17 cellular contexts compared by ENCODE assay signal in genomic region chr6:63705707-63706106, GRCh38.
DNase-seq lines count a peak whose midpoint lies in the region; ATAC-seq lines count a peak whose summit lies in the region.
"Had no signal": no experiment of that assay in that cellular context is flagged by ENCODE, and none has a peak within 500 bp of the region (broad histone marks: within the 10 kb centered on the region; RNA-seq: fewer than 3 reads in every experiment).

No MANE protein-coding gene starts in this region.

- no peaks in the 10 kb centered on the region for H3K9me3 Mint-ChIP-seq in activated CD4-positive, alpha-beta T cell treated with anti-CD3 and anti-CD28 coated beads for 36 hours (ENCODE audit: low read depth)
- no peaks in the 10 kb centered on the region for H3K9me3 Mint-ChIP-seq in activated naive CD8-positive, alpha-beta T cell treated with anti-CD3 and anti-CD28 coated beads for 36 hours
- no peaks in the 10 kb centered on the region for H3K9me3 Mint-ChIP-seq in activated naive CD8-positive, alpha-beta T cell treated with anti-CD3 and anti-CD28 coated beads, Interleukin-2, amount 50 U/mL, for 24 hours
- no peaks in the 10 kb centered on the region for H3K9me3 Mint-ChIP-seq in immature natural killer cell
- H3K9me3 Mint-ChIP-seq: IgD-negative memory B cell had no signal

- H3K36me3 Mint-ChIP-seq in activated CD4-positive, alpha-beta T cell treated with anti-CD3 and anti-CD28 coated beads for 36 hours (ENCODE audit: low read depth), result peaks cover 45% of the 10 kb centered on the region
- H3K36me3 Mint-ChIP-seq in activated naive CD8-positive, alpha-beta T cell treated with anti-CD3 and anti-CD28 coated beads for 36 hours, result peaks cover 38% of the 10 kb centered on the region
- H3K36me3 Mint-ChIP-seq in activated naive CD8-positive, alpha-beta T cell treated with anti-CD3 and anti-CD28 coated beads, Interleukin-2, amount 50 U/mL, for 24 hours (ENCODE audit: low read depth), result peaks cover 48% of the 10 kb centered on the region
- H3K36me3 Mint-ChIP-seq in immature natural killer cell, result peaks cover 18 to 52% (median 24%) of the 10 kb centered on the region in 3 donors

- no peaks in the 10 kb centered on the region for H3K27me3 Mint-ChIP-seq in activated CD4-positive, alpha-beta T cell treated with anti-CD3 and anti-CD28 coated beads for 36 hours
- H3K27me3 Mint-ChIP-seq in activated naive CD8-positive, alpha-beta T cell treated with anti-CD3 and anti-CD28 coated beads for 36 hours, result no peaks in the 10 kb centered on the region
- no peaks in the 10 kb centered on the region for H3K27me3 Mint-ChIP-seq in activated naive CD8-positive, alpha-beta T cell treated with anti-CD3 and anti-CD28 coated beads, Interleukin-2, amount 50 U/mL, for 24 hours
- no peaks in the 10 kb centered on the region for H3K27me3 Mint-ChIP-seq in immature natural killer cell (ENCODE audit: low read depth in 3 of 3)
- H3K27me3 Mint-ChIP-seq: IgD-negative memory B cell had no signal

- H3K4me3 Mint-ChIP-seq in activated CD4-positive, alpha-beta T cell treated with anti-CD3 and anti-CD28 coated beads for 36 hours, result no peak overlapping the region
- no peak overlapping the region for H3K4me3 Mint-ChIP-seq in activated naive CD8-positive, alpha-beta T cell treated with anti-CD3 and anti-CD28 coated beads for 36 hours
- no peak overlapping the region for H3K4me3 Mint-ChIP-seq in activated naive CD8-positive, alpha-beta T cell treated with anti-CD3 and anti-CD28 coated beads, Interleukin-2, amount 50 U/mL, for 24 hours
- no peak overlapping the region for H3K4me3 Mint-ChIP-seq in immature natural killer cell
- H3K4me3 Mint-ChIP-seq: IgD-negative memory B cell had no signal

- CTCF ChIA-PET in activated CD4-positive, alpha-beta T cell treated with anti-CD3 and anti-CD28 coated beads for 36 hours (lab: Charles Lee), result no interaction called here

- POLR2A ChIA-PET in activated CD4-positive, alpha-beta T cell treated with anti-CD3 and anti-CD28 coated beads for 36 hours (lab: Charles Lee), result interaction anchor here (0.7 kb wide), 1 partner anchor 70 kb away, joined by 3 read pairs; the partner anchor contains the start of gene PHF3

- peak overlapping the region; percentile 62 for H3K27ac Mint-ChIP-seq in activated CD4-positive, alpha-beta T cell treated with anti-CD3 and anti-CD28 coated beads for 36 hours
- peak overlapping the region; percentile 1 for H3K27ac Mint-ChIP-seq in activated naive CD8-positive, alpha-beta T cell treated with anti-CD3 and anti-CD28 coated beads for 36 hours
- H3K27ac Mint-ChIP-seq in activated naive CD8-positive, alpha-beta T cell treated with anti-CD3 and anti-CD28 coated beads, Interleukin-2, amount 50 U/mL, for 24 hours, result no peak overlapping the region
- H3K27ac Mint-ChIP-seq in immature natural killer cell, result peak overlapping the region in 5 of 6 donors; percentile 0 to 71 (median 26)
- H3K27ac Mint-ChIP-seq: IgD-negative memory B cell had no signal

- peaks cover 16% of the 10 kb centered on the region for H3K4me1 Mint-ChIP-seq in activated CD4-positive, alpha-beta T cell treated with anti-CD3 and anti-CD28 coated beads for 36 hours
- peaks cover 18% of the 10 kb centered on the region for H3K4me1 Mint-ChIP-seq in activated naive CD8-positive, alpha-beta T cell treated with anti-CD3 and anti-CD28 coated beads for 36 hours
- peaks cover 13% of the 10 kb centered on the region for H3K4me1 Mint-ChIP-seq in activated naive CD8-positive, alpha-beta T cell treated with anti-CD3 and anti-CD28 coated beads, Interleukin-2, amount 50 U/mL, for 24 hours
- H3K4me1 Mint-ChIP-seq in immature natural killer cell, result peaks cover 7 to 27% of the 10 kb centered on the region in 2 donors

- intact Hi-C loops in activated CD4-positive, alpha-beta T cell treated with anti-CD3 and anti-CD28 coated beads for 36 hours (cut with DNase I, micrococcal nuclease), result loop anchor here in 1 of 2 experiments (2.0 kb wide), 1 partner anchor 107 kb away; no protein-coding TSS in a partner anchor

- no peak for DNase-seq in activated CD4-positive, alpha-beta T cell treated with anti-CD3 and anti-CD28 coated beads for 36 hours
- DNase-seq in activated CD4-positive, alpha-beta T cell treated with anti-CD3 and anti-CD28 coated beads, Interleukin-2, amount 50 U/mL, for 48 hours, result no peak
- DNase-seq in activated naive CD8-positive, alpha-beta T cell treated with anti-CD3 and anti-CD28 coated beads for 36 hours, result no peak
- no peak for DNase-seq in activated naive CD8-positive, alpha-beta T cell treated with anti-CD3 and anti-CD28 coated beads, Interleukin-2, amount 50 U/mL, for 24 hours
- no peak for DNase-seq in immature natural killer cell
- no peak for DNase-seq in NCI-H524 (lab: John Stamatoyannopoulos, UW)
- DNase-seq in AG08395 (ENCODE audit: low spot score), result no peak
- DNase-seq in GDM1 (lab: John Stamatoyannopoulos, UW), result no peak
- DNase-seq: C1 segment of cervical spinal cord, COR-L47, NCI-H1436, NCI-H2029 treated with DMSO at 0.1 percent for 48 hours, NCI-H510A treated with DMSO at 0.1 percent for 48 hours, Peyer's patch, Right ventricle myocardium superior had no signal

- ATAC-seq in activated CD4-positive, alpha-beta T cell treated with anti-CD3 and anti-CD28 coated beads for 36 hours, result peak; percentile 73
- ATAC-seq in activated naive CD8-positive, alpha-beta T cell treated with anti-CD3 and anti-CD28 coated beads, Interleukin-2, amount 50 U/mL, for 24 hours, result no peak
- ATAC-seq: GM12878 had no signal
